In genomic region chr19:46678110-46678732, GRCh38 we compare ENCODE assay signal across 10 cellular contexts. TPM values are rescaled to one million over a fixed set of nuclear protein-coding genes. Genes with fewer than 3 reads are reported as not detected.
DNase-seq lines count a peak whose midpoint lies in the region; ATAC-seq lines count a peak whose summit lies in the region.
"Had no signal": no experiment of that assay in that cellular context is flagged by ENCODE, and none has a peak within 500 bp of the region (broad histone marks: within the 10 kb centered on the region; RNA-seq: fewer than 3 reads in every experiment).

No MANE protein-coding gene starts in this region.

- intact Hi-C loops in posterior vena cava (cut with DNase I): no loop called here

- no peak overlapping the region for H3K4me3 Mint-ChIP-seq in effector memory CD8-positive, alpha-beta T cell

- H3K4me1 Mint-ChIP-seq in effector memory CD8-positive, alpha-beta T cell (ENCODE audit: low read depth in 2 of 2): peaks cover 7 to 14% of the 10 kb centered on the region in 2 donors

- no peaks in the 10 kb centered on the region for H3K27me3 Mint-ChIP-seq in effector memory CD8-positive, alpha-beta T cell

- DNase-seq in GM19240 (ENCODE audit: insufficient read length, low spot score) (peak; percentile 69), NCI-H2029 (lab: John Stamatoyannopoulos, UW) (no peak), posterior vena cava (ENCODE audit: low spot score) (no peak)
- DNase-seq in activated CD4-positive, alpha-beta T cell treated with anti-CD3 and anti-CD28 coated beads for 1 hour: peak; percentile 51
- peak; percentile 36 to 58 (median 44) for DNase-seq in effector memory CD8-positive, alpha-beta T cell
- peak; percentile 10 for DNase-seq in stimulated activated CD8-positive, alpha-beta memory T cell treated with anti-CD3 and anti-CD28 coated beads, Interleukin-15, amount 100 ng/mL, for 1 hour (ENCODE audit: low read depth)

- no peak overlapping the region for H3K27ac Mint-ChIP-seq in effector memory CD8-positive, alpha-beta T cell

- H3K9me3 Mint-ChIP-seq in effector memory CD8-positive, alpha-beta T cell: no peaks in the 10 kb centered on the region

- peak; percentile 89 for ATAC-seq in effector memory CD8-positive, alpha-beta T cell (replicated peaks)
- ATAC-seq in HG03139 (IDR thresholded peaks at IDR 0.05; ENCODE audit: unreplicated experiment): no peak
- no peak for ATAC-seq in HG02840 (IDR thresholded peaks at IDR 0.05; ENCODE audit: low FRiP score, unreplicated experiment)

- H3K36me3 Mint-ChIP-seq in effector memory CD8-positive, alpha-beta T cell (ENCODE audit: insufficient read depth): peaks cover 95% of the 10 kb centered on the region

RNA-seq across cellular contexts. Expression of gene DACT3, which starts 17.2 kb away (rescaled TPM):
- 100 to 1,000 TPM in 1 of 2 donors, 10 to 100 TPM in 1; 72.0 to 122 TPM for total RNA-seq in posterior vena cava
- total RNA-seq: renal cortical epithelial cell had no signal

RNA-seq across cellular contexts. Expression of gene PRKD2, which starts 38.7 kb away (rescaled TPM):
- 10 to 100 TPM; 25.5 to 25.6 TPM for total RNA-seq in posterior vena cava

RNA-seq across cellular contexts. Expression of gene GNG8, which starts 42.2 kb away (rescaled TPM):
- total RNA-seq in posterior vena cava: not detected
- total RNA-seq: cardiac muscle cell, renal cortical epithelial cell had no signal

RNA-seq across cellular contexts. Expression of gene PTGIR, which starts 53.3 kb away (rescaled TPM):
- 10 to 100 TPM; 17.3 to 29.8 TPM for total RNA-seq in posterior vena cava
- total RNA-seq: renal cortical epithelial cell had no signal

Comparison
In these comparisons a context has a peak if more than half of its experiments do, and no peak if none do; other contexts are left out.
1. DNase-seq: peak in GM19240 (single experiment), activated CD4-positive, alpha-beta T cell treated with anti-CD3 and anti-CD28 coated beads for 1 hour (single experiment), effector memory CD8-positive, alpha-beta T cell (3 of 3) and stimulated activated CD8-positive, alpha-beta memory T cell treated with anti-CD3 and anti-CD28 coated beads, Interleukin-15, amount 100 ng/mL, for 1 hour (single experiment); none in NCI-H2029 (single experiment) and posterior vena cava (single experiment).